Comparison of ENCODE assay signal across 8 cellular contexts in the genomic region with DNA sequence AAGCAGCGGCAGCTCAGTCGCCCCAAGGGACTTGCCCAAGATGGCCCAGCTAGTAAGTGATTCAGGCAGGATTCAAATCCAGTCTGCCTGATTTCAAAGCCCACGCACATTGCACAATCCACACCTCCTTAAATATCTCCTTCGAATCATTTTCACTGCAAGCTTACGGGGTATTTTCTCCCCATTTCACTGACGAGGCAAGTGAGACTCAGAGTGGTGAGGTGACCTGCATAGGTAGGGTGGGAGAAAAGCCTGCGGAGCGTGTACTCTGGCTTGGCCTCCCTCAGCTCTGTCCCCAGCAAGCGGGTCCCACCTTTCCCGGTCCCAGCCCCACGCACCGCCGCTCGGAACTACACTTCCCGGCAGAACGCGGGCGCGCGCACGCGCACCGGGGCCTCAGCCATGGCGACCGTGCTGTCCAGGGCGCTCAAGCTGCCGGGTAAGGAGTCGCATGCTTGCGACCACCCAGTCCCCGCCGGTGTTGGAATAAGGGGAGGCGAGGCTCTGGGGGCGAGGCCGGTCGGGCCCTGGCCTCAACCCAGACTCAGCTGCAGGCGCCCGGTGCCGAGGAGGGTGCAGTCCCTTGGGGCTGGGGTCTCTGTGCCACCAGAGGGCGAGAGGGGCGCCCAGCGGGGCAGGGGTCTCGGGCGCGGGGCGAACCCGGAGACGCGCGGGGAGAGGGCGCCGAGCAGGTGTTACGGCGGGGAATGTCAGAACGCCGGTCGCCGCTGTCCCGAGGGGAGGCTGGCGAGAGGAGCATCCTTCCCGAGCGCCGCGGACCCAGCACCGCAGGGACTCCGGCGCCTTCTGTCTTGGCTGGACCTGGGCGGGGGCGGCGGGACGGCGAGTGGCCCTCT.
DNase-seq lines count a peak whose midpoint lies in the region; ATAC-seq and TF ChIP-seq lines count a peak whose summit lies in the region.

A gene with protein sequence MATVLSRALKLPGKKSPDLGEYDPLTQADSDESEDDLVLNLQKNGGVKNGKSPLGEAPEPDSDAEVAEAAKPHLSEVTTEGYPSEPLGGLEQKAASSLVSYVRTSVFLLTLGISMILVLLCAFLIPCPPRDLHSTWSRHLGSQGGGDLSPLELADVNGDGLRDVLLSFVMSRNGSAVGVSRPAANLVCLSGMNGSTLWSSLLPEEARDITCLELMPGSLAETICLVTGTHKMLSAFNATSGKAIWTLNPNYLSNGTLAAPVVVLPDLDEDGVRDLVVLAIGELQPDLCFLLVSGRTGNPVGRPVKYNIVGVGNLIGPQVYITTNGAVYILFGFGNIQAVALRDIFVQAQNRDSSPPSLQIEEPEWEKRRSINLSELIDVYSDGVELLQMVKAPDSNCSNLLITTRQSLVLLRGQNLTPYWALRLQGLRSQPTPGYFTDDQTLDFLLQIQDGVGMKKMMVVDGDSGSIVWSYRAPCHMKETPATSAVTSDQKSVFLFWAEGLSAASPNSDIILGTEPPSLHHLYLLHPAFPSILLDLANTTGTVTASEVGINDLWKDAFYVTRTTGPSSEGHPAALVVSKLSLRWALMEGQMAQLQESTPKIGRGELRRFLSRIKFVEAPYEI (plus strand): TSS at position 380 of the 857 bp plus-strand sequence. CDS start 23 bp downstream, at position 403.

- DNase-seq in DMS153 treated with DMSO at 0.1 percent for 48 hours (lab: John Stamatoyannopoulos, UW; ENCODE audit: unreplicated experiment) (peak; percentile 13), HuH-7 (ENCODE audit: low spot score) (peak; percentile 82), RWPE1 (ENCODE audit: low spot score) (peak; percentile 78), germinal center (ENCODE audit: low spot score) (peak; percentile 78)
- peak; percentile 38 to 68 (median 52) for DNase-seq in activated naive CD4-positive, alpha-beta T cell (lab: John Stamatoyannopoulos, UW)

- peak; percentile 94 for ATAC-seq in GM21390 (IDR thresholded peaks at IDR 0.05; ENCODE audit: unreplicated experiment)

- TF ChIP-seq CTCF in RWPE1 (conservative IDR thresholded peaks at IDR 0.05; ENCODE audit: low read depth), result no peak
- TF ChIP-seq CTCF in neutrophil (IDR thresholded peaks at IDR 0.05), result no peak

- H3K27me3 ChIP-seq in neutrophil, result peaks cover 19% of the 10 kb centered on the region
- H3K27me3 ChIP-seq in subcutaneous abdominal adipose tissue (ENCODE audit: control insufficient read depth in 5 of 5, insufficient read depth in 4 of 5, low read length in 5 of 5), result no peaks in the 10 kb centered on the region

- no peaks in the 10 kb centered on the region for H3K36me3 ChIP-seq in neutrophil
- H3K36me3 ChIP-seq in subcutaneous abdominal adipose tissue (ENCODE audit: control insufficient read depth in 5 of 5, insufficient read depth in 5 of 5, low read length in 5 of 5), result no peaks in the 10 kb centered on the region

- peak within 1 kb of the TSS; percentile 19 to 92 (median 82) for H3K9ac ChIP-seq in subcutaneous abdominal adipose tissue (ENCODE audit: low read length in 5 of 5)

- H3K4me1 ChIP-seq in neutrophil (ENCODE audit: control insufficient read depth in 1 of 2, insufficient read depth in 1 of 2, low read depth in 1 of 2, low read length in 1 of 2) (peaks cover 5 to 10% of the 10 kb centered on the region in 2 experiments), subcutaneous abdominal adipose tissue (ENCODE audit: control insufficient read depth in 5 of 5, insufficient read depth in 5 of 5, low read length in 5 of 5) (peaks cover 3 to 20% (median 11%) of the 10 kb centered on the region in 5 donors)

- H3K4me3 ChIP-seq in neutrophil (ENCODE audit: low read depth in 1 of 2, low read length in 1 of 2) (peak within 1 kb of the TSS; percentile 76 to 81), subcutaneous abdominal adipose tissue (ENCODE audit: low read depth in 1 of 5, low read length in 5 of 5) (peak within 1 kb of the TSS; percentile 81 to 99 (median 93))

- no peaks in the 10 kb centered on the region for H3K9me3 ChIP-seq in neutrophil
- H3K9me3 ChIP-seq in subcutaneous abdominal adipose tissue (ENCODE audit: control insufficient read depth in 5 of 5, low read length in 5 of 5), result no peaks in the 10 kb centered on the region

- H3K27ac ChIP-seq in RWPE1 (peak within 1 kb of the TSS; percentile 35; the same call in 1 of the 2 replicates), neutrophil (no peak within 1 kb of the TSS), subcutaneous abdominal adipose tissue (ENCODE audit: low read depth, low read length) (peak within 1 kb of the TSS; percentile 54)

- CTCF ChIA-PET in RWPE1 (lab: Yijun Ruan, JAX), result interaction anchor here (0.6 to 0.9 kb wide), 2 partner anchors 14 to 149 kb away, joined by 4 read pairs; no protein-coding TSS in a partner anchor

- POLR2A ChIA-PET in RWPE1 (lab: Yijun Ruan, JAX; ENCODE audit: low non-redundant PET), result no interaction called here

Comparison
In these comparisons a context has a peak if more than half of its experiments do, and no peak if none do; other contexts are left out.
1. DNase-seq: peak in every context shown above with its lines; median percentile 82 in HuH-7; 78 in RWPE1; 78 in germinal center; 52 in activated naive CD4-positive, alpha-beta T cell; 13 in DMS153 treated with DMSO at 0.1 percent for 48 hours.